Comparison of ENCODE assay signal across 15 cellular contexts in the genomic region with DNA sequence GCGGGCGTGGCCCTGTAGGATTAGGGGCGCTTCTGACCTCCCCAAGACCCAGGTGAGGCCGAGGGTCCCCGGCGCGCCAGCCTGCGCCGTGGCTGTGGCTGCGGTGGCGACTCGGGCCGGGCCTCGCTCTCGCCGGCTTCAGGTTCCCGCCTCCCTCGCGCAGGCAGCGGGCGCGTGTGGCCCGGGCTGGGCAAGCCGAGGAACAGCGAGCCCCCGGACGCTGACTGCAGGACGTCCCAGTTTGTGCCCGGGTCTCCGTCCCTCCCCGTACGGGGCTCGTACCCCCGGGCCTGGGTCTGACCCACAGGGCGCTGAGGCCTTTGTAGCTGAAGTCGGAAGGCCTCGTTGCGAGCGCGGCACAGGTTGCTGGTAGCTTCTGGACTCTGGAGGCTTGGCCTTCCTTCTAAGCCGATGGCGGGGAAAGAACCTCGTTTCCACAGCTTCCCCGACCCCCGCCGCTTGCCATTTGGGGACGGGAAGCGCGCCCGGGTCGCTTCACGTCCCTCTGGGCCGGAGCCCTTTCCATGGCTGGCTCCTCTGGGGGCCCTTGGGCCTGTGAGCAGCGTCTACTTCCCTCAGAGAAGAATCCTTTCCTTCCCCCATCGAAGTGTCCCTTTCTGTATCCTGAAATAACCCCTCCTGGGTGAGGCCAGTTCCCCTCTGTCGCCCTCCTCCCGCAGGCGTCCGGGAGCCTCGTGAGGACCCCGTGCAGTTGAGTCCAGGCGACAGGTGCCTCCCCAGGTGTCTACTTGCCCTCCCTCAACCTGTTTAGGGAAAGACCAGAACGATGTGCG. TPM values are rescaled to one million over a fixed set of nuclear protein-coding genes. Genes with fewer than 3 reads are reported as not detected.
DNase-seq lines count a peak whose midpoint lies in the region; ATAC-seq and TF ChIP-seq lines count a peak whose summit lies in the region.
"Had no signal": no experiment of that assay in that cellular context is flagged by ENCODE, and none has a peak within 500 bp of the region (broad histone marks: within the 10 kb centered on the region; RNA-seq: fewer than 3 reads in every experiment).

No MANE protein-coding gene starts in this region.

- DNase-seq in left cardiac atrium = no peak
- DNase-seq in left ventricle myocardium superior = no peak
- DNase-seq in endodermal cell = peak; percentile 79
- no peak for DNase-seq in type B pancreatic cell (ENCODE audit: extremely low spot score, unreplicated experiment)
- DNase-seq in globus pallidus (ENCODE audit: low spot score) = no peak
- DNase-seq: activated CD4-positive, alpha-beta memory T cell treated with anti-CD3 and anti-CD28 coated beads for 36 hours; activated naive CD4-positive, alpha-beta T cell treated with anti-CD3 and anti-CD28 coated beads, Interleukin-2, amount 10 ng/mL, durations not matched to agents 7 days and 5 days; DMS153; NCI-H1930; stimulated activated CD4-positive, alpha-beta T cell treated with anti-CD3 and anti-CD28 coated beads, Interleukin-12 subunit alpha, Interleukin-12 subunit beta, amount 100 ng/mL, for 4 hours had no signal

- TF ChIP-seq CTCF in endodermal cell (conservative IDR thresholded peaks at IDR 0.05) = no peak
- no peak for TF ChIP-seq CTCF in type B pancreatic cell (conservative IDR thresholded peaks at IDR 0.05)

- H3K9ac ChIP-seq in endodermal cell (ENCODE audit: extremely low read depth, low read length, poor library complexity, severe bottlenecking) = no peak overlapping the region

- H3K27me3 ChIP-seq in endodermal cell (ENCODE audit: control insufficient read depth, insufficient read depth, low read length, poor library complexity, severe bottlenecking) = peaks cover 100% of the 10 kb centered on the region
- peaks cover 78% of the 10 kb centered on the region for H3K27me3 ChIP-seq in muscle layer of duodenum (ENCODE audit: low read depth, low read length)

- H3K4me3 ChIP-seq in endodermal cell (ENCODE audit: low read length) (no peak overlapping the region), muscle layer of duodenum (ENCODE audit: low read depth in 1 of 2, low read length in 2 of 2) (peak overlapping the region; percentile 30 to 37)

- H3K27me3 Mint-ChIP-seq in endodermal cell (ENCODE audit: insufficient read depth) (peaks cover 97% of the 10 kb centered on the region), type B pancreatic cell (peaks cover 89% of the 10 kb centered on the region)

- 5 to 6% methylated on average over 17 to 64 of the region's 64 CpGs for WGBS in endodermal cell (ENCODE audit: insufficient coverage in 1 of 2, insufficient read length in 1 of 2), 2 experiments

- H3K4me1 ChIP-seq in endodermal cell (ENCODE audit: control insufficient read depth, insufficient read depth, low read length) (no peaks in the 10 kb centered on the region), muscle layer of duodenum (ENCODE audit: control insufficient read depth in 1 of 2, insufficient read depth in 2 of 2, low read length in 2 of 2) (peaks cover 0 to 17% of the 10 kb centered on the region in 2 donors)

- peaks cover 30% of the 10 kb centered on the region for H3K4me1 Mint-ChIP-seq in endodermal cell
- H3K4me1 Mint-ChIP-seq in type B pancreatic cell (ENCODE audit: unreplicated experiment) = peaks cover 14% of the 10 kb centered on the region

- H3K4me3 Mint-ChIP-seq in endodermal cell (peak overlapping the region; percentile 33), type B pancreatic cell (peak overlapping the region; percentile 76)
- H3K4me3 Mint-ChIP-seq: activated CD4-positive, alpha-beta memory T cell treated with anti-CD3 and anti-CD28 coated beads for 36 hours; activated naive CD4-positive, alpha-beta T cell treated with anti-CD3 and anti-CD28 coated beads, Interleukin-2, amount 10 ng/mL, durations not matched to agents 7 days and 5 days had no signal

- intact Hi-C loops in left cardiac atrium (cut with DNase I) (no loop called here), left ventricle myocardium superior (cut with micrococcal nuclease) (no loop called here)

- no peaks in the 10 kb centered on the region for H3K9me3 Mint-ChIP-seq in endodermal cell
- no peaks in the 10 kb centered on the region for H3K9me3 Mint-ChIP-seq in type B pancreatic cell
- H3K9me3 Mint-ChIP-seq: activated CD4-positive, alpha-beta memory T cell treated with anti-CD3 and anti-CD28 coated beads for 36 hours; activated naive CD4-positive, alpha-beta T cell treated with anti-CD3 and anti-CD28 coated beads, Interleukin-2, amount 10 ng/mL, durations not matched to agents 7 days and 5 days had no signal

- no peaks in the 10 kb centered on the region for H3K36me3 ChIP-seq in endodermal cell (ENCODE audit: control insufficient read depth, insufficient read depth, low read length)
- H3K36me3 ChIP-seq in muscle layer of duodenum (ENCODE audit: control insufficient read depth in 1 of 2, insufficient read depth in 2 of 2, low read length in 2 of 2) = no peaks in the 10 kb centered on the region

- peak; percentile 32 to 35 for ATAC-seq in left cardiac atrium
- no peak for ATAC-seq in left ventricle myocardium superior
- ATAC-seq in HG03378 (IDR thresholded peaks at IDR 0.05; ENCODE audit: unreplicated experiment) = no peak
- no peak for ATAC-seq in HG03280 (IDR thresholded peaks at IDR 0.05; ENCODE audit: unreplicated experiment)

- H3K36me3 Mint-ChIP-seq in endodermal cell (ENCODE audit: low read depth) = peaks cover 13% of the 10 kb centered on the region
- no peaks in the 10 kb centered on the region for H3K36me3 Mint-ChIP-seq in type B pancreatic cell
- H3K36me3 Mint-ChIP-seq: activated CD4-positive, alpha-beta memory T cell treated with anti-CD3 and anti-CD28 coated beads for 36 hours had no signal

- H3K27ac Mint-ChIP-seq in endodermal cell (no peak overlapping the region), type B pancreatic cell (peak overlapping the region; percentile 16)
- H3K27ac Mint-ChIP-seq: activated CD4-positive, alpha-beta memory T cell treated with anti-CD3 and anti-CD28 coated beads for 36 hours had no signal

- H3K9me3 ChIP-seq in endodermal cell (ENCODE audit: control insufficient read depth, low read length) = no peaks in the 10 kb centered on the region
- H3K9me3 ChIP-seq in muscle layer of duodenum (ENCODE audit: control insufficient read depth in 1 of 2, low read length in 2 of 2) = no peaks in the 10 kb centered on the region

- H3K27ac ChIP-seq in endodermal cell (ENCODE audit: low read depth, low read length) (no peak overlapping the region), muscle layer of duodenum (ENCODE audit: low read length) (no peak overlapping the region)
- H3K27ac ChIP-seq: RWPE1 had no signal

RNA-seq across cellular contexts. Expression of a gene that starts 9.1 kb away (rescaled TPM):
- total RNA-seq in left cardiac atrium (not detected), left ventricle myocardium superior (not detected), endodermal cell (10 to 100 TPM in 1 of 2 donors, 1 to 10 TPM in 1; 4.9 to 10.7 TPM), type B pancreatic cell (ENCODE audit: low replicate concordance) (0.41 and 0.71 TPM in 2 replicates)
- polyA plus RNA-seq in endodermal cell (2013, experiment 1 of 2) = 1.7 TPM
- polyA plus RNA-seq in endodermal cell (2013, experiment 2 of 2) = 1.3 TPM
- total RNA-seq: activated CD4-positive, alpha-beta memory T cell treated with anti-CD3 and anti-CD28 coated beads for 36 hours had no signal
- polyA plus RNA-seq: AG04450 had no signal

RNA-seq across cellular contexts. Expression of a gene that starts 51.8 kb away (rescaled TPM):
- total RNA-seq in left cardiac atrium = not detected
- not detected for total RNA-seq in left ventricle myocardium superior
- not detected for total RNA-seq in endodermal cell
- polyA plus RNA-seq in endodermal cell (2013, experiment 1 of 2) = 0.53 TPM
- 0.29 TPM for polyA plus RNA-seq in endodermal cell (2013, experiment 2 of 2)
- 0.75 and 1.5 TPM in 2 replicates for total RNA-seq in type B pancreatic cell (ENCODE audit: low replicate concordance)
- total RNA-seq: activated CD4-positive, alpha-beta memory T cell treated with anti-CD3 and anti-CD28 coated beads for 36 hours had no signal
- polyA plus RNA-seq: AG04450 had no signal

Comparison
In these comparisons a context has a peak if more than half of its experiments do, and no peak if none do; other contexts are left out.
1. ATAC-seq: peak in left cardiac atrium (2 of 2); none in left ventricle myocardium superior (single experiment), HG03378 (single experiment) and HG03280 (single experiment).